Comparison of ENCODE assay signal across 1 cellular context in the genomic region with DNA sequence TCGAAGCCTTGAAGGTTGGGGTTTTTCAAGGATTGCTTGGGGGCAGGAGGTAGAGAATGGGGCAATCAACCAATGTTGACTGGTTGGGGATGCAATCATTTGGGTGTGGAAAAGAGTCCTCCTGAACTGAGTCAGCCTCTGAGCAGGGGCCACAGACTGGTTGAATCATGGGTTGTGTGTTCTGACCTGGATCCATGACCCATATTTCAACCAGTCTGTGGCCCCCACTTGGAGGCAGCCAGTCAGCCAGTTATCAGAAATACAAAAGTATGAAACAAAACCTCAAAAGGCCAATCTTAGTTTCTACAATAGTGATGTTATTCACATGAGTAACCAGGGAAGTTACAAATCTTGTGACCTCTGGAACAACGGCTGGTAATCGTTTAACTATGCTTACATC.
TF ChIP-seq lines count a peak whose summit lies in the region.

No MANE protein-coding gene starts in this region.

TF ChIP-seq in GM23338, 12 proteins besides CTCF, POLR2A, EP300 and RAD21 (continued from another document):
- TF ChIP-seq, protein P1, sequence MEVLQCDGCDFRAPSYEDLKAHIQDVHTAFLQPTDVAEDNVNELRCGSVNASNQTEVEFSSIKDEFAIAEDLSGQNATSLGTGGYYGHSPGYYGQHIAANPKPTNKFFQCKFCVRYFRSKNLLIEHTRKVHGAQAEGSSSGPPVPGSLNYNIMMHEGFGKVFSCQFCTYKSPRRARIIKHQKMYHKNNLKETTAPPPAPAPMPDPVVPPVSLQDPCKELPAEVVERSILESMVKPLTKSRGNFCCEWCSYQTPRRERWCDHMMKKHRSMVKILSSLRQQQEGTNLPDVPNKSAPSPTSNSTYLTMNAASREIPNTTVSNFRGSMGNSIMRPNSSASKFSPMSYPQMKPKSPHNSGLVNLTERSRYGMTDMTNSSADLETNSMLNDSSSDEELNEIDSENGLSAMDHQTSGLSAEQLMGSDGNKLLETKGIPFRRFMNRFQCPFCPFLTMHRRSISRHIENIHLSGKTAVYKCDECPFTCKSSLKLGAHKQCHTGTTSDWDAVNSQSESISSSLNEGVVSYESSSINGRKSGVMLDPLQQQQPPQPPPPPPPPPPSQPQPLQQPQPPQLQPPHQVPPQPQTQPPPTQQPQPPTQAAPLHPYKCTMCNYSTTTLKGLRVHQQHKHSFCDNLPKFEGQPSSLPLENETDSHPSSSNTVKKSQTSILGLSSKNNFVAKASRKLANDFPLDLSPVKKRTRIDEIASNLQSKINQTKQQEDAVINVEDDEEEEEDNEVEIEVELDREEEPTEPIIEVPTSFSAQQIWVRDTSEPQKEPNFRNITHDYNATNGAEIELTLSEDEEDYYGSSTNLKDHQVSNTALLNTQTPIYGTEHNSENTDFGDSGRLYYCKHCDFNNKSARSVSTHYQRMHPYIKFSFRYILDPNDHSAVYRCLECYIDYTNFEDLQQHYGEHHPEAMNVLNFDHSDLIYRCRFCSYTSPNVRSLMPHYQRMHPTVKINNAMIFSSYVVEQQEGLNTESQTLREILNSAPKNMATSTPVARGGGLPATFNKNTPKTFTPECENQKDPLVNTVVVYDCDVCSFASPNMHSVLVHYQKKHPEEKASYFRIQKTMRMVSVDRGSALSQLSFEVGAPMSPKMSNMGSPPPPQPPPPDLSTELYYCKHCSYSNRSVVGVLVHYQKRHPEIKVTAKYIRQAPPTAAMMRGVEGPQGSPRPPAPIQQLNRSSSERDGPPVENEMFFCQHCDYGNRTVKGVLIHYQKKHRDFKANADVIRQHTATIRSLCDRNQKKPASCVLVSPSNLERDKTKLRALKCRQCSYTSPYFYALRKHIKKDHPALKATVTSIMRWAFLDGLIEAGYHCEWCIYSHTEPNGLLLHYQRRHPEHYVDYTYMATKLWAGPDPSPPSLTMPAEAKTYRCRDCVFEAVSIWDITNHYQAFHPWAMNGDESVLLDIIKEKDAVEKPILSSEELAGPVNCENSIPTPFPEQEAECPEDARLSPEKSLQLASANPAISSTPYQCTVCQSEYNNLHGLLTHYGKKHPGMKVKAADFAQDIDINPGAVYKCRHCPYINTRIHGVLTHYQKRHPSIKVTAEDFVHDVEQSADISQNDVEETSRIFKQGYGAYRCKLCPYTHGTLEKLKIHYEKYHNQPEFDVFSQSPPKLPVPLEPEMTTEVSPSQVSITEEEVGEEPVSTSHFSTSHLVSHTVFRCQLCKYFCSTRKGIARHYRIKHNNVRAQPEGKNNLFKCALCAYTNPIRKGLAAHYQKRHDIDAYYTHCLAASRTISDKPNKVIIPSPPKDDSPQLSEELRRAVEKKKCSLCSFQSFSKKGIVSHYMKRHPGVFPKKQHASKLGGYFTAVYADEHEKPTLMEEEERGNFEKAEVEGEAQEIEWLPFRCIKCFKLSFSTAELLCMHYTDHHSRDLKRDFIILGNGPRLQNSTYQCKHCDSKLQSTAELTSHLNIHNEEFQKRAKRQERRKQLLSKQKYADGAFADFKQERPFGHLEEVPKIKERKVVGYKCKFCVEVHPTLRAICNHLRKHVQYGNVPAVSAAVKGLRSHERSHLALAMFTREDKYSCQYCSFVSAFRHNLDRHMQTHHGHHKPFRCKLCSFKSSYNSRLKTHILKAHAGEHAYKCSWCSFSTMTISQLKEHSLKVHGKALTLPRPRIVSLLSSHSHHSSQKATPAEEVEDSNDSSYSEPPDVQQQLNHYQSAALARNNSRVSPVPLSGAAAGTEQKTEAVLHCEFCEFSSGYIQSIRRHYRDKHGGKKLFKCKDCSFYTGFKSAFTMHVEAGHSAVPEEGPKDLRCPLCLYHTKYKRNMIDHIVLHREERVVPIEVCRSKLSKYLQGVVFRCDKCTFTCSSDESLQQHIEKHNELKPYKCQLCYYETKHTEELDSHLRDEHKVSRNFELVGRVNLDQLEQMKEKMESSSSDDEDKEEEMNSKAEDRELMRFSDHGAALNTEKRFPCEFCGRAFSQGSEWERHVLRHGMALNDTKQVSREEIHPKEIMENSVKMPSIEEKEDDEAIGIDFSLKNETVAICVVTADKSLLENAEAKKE (CRISPR knock-in tag; IDR thresholded peaks at IDR 0.05): no peak
- TF ChIP-seq POLR2AphosphoS5 (IDR thresholded peaks at IDR 0.05; ENCODE audit: low read depth): no peak
- no peak for TF ChIP-seq ZNF331 (CRISPR knock-in tag; IDR thresholded peaks at IDR 0.05; ENCODE audit: low read depth)
- TF ChIP-seq, protein P2, sequence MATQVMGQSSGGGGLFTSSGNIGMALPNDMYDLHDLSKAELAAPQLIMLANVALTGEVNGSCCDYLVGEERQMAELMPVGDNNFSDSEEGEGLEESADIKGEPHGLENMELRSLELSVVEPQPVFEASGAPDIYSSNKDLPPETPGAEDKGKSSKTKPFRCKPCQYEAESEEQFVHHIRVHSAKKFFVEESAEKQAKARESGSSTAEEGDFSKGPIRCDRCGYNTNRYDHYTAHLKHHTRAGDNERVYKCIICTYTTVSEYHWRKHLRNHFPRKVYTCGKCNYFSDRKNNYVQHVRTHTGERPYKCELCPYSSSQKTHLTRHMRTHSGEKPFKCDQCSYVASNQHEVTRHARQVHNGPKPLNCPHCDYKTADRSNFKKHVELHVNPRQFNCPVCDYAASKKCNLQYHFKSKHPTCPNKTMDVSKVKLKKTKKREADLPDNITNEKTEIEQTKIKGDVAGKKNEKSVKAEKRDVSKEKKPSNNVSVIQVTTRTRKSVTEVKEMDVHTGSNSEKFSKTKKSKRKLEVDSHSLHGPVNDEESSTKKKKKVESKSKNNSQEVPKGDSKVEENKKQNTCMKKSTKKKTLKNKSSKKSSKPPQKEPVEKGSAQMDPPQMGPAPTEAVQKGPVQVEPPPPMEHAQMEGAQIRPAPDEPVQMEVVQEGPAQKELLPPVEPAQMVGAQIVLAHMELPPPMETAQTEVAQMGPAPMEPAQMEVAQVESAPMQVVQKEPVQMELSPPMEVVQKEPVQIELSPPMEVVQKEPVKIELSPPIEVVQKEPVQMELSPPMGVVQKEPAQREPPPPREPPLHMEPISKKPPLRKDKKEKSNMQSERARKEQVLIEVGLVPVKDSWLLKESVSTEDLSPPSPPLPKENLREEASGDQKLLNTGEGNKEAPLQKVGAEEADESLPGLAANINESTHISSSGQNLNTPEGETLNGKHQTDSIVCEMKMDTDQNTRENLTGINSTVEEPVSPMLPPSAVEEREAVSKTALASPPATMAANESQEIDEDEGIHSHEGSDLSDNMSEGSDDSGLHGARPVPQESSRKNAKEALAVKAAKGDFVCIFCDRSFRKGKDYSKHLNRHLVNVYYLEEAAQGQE (IDR thresholded peaks at IDR 0.05; ENCODE audit: unreplicated experiment): no peak
- TF ChIP-seq, protein P3, sequence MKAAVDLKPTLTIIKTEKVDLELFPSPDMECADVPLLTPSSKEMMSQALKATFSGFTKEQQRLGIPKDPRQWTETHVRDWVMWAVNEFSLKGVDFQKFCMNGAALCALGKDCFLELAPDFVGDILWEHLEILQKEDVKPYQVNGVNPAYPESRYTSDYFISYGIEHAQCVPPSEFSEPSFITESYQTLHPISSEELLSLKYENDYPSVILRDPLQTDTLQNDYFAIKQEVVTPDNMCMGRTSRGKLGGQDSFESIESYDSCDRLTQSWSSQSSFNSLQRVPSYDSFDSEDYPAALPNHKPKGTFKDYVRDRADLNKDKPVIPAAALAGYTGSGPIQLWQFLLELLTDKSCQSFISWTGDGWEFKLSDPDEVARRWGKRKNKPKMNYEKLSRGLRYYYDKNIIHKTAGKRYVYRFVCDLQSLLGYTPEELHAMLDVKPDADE (IDR thresholded peaks at IDR 0.05): no peak
- no peak for TF ChIP-seq EZH2phosphoT487 (IDR thresholded peaks at IDR 0.05; ENCODE audit: unreplicated experiment)
- no peak for TF ChIP-seq JUNB (IDR thresholded peaks at IDR 0.05; ENCODE audit: unreplicated experiment)
- TF ChIP-seq ZNF114 (CRISPR knock-in tag; IDR thresholded peaks at IDR 0.05): no peak
